In genomic region chr2:38580237-38580636, GRCh38 we compare ENCODE assay signal across 22 cellular contexts.
"Had no signal": no experiment of that assay in that cellular context is flagged by ENCODE, and none has a peak within 500 bp of the region (broad histone marks: within the 10 kb centered on the region; RNA-seq: fewer than 3 reads in every experiment).

No MANE protein-coding gene starts in this region.

- H3K4me3 ChIP-seq: MG63, PC-9, SK-N-MC had no signal

- H3K27ac ChIP-seq: PC-9, SK-N-MC, VCaP had no signal

- ATAC-seq: activated CD4-positive, alpha-beta T cell treated with anti-CD3 and anti-CD28 coated beads for 36 hours had no signal

- H3K9me3 ChIP-seq: MG63 had no signal

- H3K27me3 ChIP-seq: MG63 had no signal

- FAIRE-seq: colon had no signal

- DNase-seq: activated CD4-positive, alpha-beta memory T cell treated with anti-CD3 and anti-CD28 coated beads, Interleukin-2, amount 10 ng/mL, durations not matched to agents 7 days and 5 days; activated CD4-positive, alpha-beta T cell treated with anti-CD3 and anti-CD28 coated beads for 36 hours; activated CD4-positive, alpha-beta T cell treated with anti-CD3 and anti-CD28 coated beads, Interleukin-2, amount 50 U/mL, for 1 hour; activated gamma-delta T cell treated with Interleukin-2 at 50 U/mL for 16 hours; activated naive CD4-positive, alpha-beta T cell treated with anti-CD3 and anti-CD28 coated beads, Interleukin-2, amount 10 ng/mL, durations not matched to agents 7 days and 5 days; activated naive CD8-positive, alpha-beta T cell treated with anti-CD3 and anti-CD28 coated beads for 36 hours; activated T-cell treated with anti-CD3 and anti-CD28 coated beads for 4 hours; activated T-cell treated with anti-CD3 and anti-CD28 coated beads, Interleukin-2, amount 50 U/mL, for 48 hours; cerebellar nuclear complex; MG63; MV-4-11; NCI-H1092 treated with DMSO at 0.1 percent for 48 hours; NCI-H1417 treated with DMSO at 0.1 percent for 48 hours; NCI-H1694; NCI-H2081; NCI-H510A treated with DMSO at 0.1 percent for 48 hours; NCI-H69; PC-9; T-helper 1 cell had no signal
